In the genomic region with DNA sequence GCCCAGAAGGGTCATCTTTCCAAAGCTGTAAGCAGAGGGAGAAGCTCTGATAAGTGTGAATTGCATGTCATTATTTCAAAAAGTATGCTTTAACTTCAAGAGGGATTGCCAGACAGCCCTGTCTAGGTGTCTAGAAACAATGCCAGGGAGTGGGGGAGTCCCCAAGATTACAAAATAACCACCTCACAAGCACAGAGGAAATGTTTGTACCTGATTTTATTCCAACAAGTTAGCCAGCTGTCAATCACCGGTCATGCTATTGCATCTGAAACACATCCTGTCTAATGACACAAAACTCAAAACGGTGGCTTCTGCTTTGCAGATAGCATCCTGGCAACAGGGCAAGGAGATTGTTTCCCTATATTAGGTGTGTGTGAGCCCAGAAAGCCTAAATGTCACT, we compare ENCODE assay signal across 13 cellular contexts.
DNase-seq lines count a peak whose midpoint lies in the region; ATAC-seq, FAIRE-seq and TF ChIP-seq lines count a peak whose summit lies in the region.
"Had no signal": no experiment of that assay in that cellular context is flagged by ENCODE, and none has a peak within 500 bp of the region (broad histone marks: within the 10 kb centered on the region; RNA-seq: fewer than 3 reads in every experiment).

No MANE protein-coding gene starts in this region.

- no peaks in the 10 kb centered on the region for H3K36me3 ChIP-seq in pancreas
- H3K36me3 ChIP-seq: thoracic aorta had no signal

- H3K27me3 ChIP-seq in pancreas: no peaks in the 10 kb centered on the region

- intact Hi-C loops in pancreas (cut with DNase I) (no loop called here), head of caudate nucleus (cut with DNase I) (no loop called here)

- H3K4me1 ChIP-seq in pancreas: peaks cover 0 to 8% (median 0%) of the 10 kb centered on the region in 3 donors

- FAIRE-seq in pancreas (lab: Jason Lieb, UNC): no peak

- DNase-seq in pancreas: no peak
- DNase-seq in NCI-H187 (lab: John Stamatoyannopoulos, UW): no peak
- DNase-seq in AG08396 (ENCODE audit: low spot score): no peak
- no peak for DNase-seq in head of caudate nucleus
- DNase-seq: activated CD4-positive, CD25-positive, alpha-beta regulatory T cell treated with anti-CD3 and anti-CD28 coated beads, Interleukin-2, amount 50 U/mL, for 72 hours; effector memory CD8-positive, alpha-beta T cell; NCI-H2171 had no signal

- no peak overlapping the region for H3K4me3 ChIP-seq in pancreas
- H3K4me3 ChIP-seq: lung, thoracic aorta had no signal

- ATAC-seq in GM18870 (IDR thresholded peaks at IDR 0.05; ENCODE audit: unreplicated experiment): peak; percentile 58
- peak; percentile 67 for ATAC-seq in GM21737 (IDR thresholded peaks at IDR 0.05; ENCODE audit: unreplicated experiment)
- peak; percentile 69 for ATAC-seq in HG03108 (IDR thresholded peaks at IDR 0.05; ENCODE audit: unreplicated experiment)
- ATAC-seq in pancreas: peak in 3 of 4 donors; percentile 18 to 51 (median 26)
- ATAC-seq: effector memory CD8-positive, alpha-beta T cell; natural killer cell treated with Interleukin-12 subunit alpha and Interleukin-12 subunit beta and Interleukin-15 and Interleukin-18, amount 100 ng/mL, for 72 hours had no signal

- H3K9me3 ChIP-seq in pancreas: no peaks in the 10 kb centered on the region
- H3K9me3 ChIP-seq: thoracic aorta had no signal

- no peak overlapping the region for H3K27ac ChIP-seq in pancreas
- H3K27ac ChIP-seq: thoracic aorta had no signal

- no peak for TF ChIP-seq CTCF in pancreas (IDR thresholded peaks at IDR 0.05)

- WGBS in pancreas, 2 donors: 55 to 57% methylated on average over 2 of the region's 2 CpGs
